16 cellular contexts compared by ENCODE assay signal in genomic region chr7:90717286-90718060, GRCh38.
DNase-seq lines count a peak whose midpoint lies in the region; ATAC-seq and TF ChIP-seq lines count a peak whose summit lies in the region.
"Had no signal": no experiment of that assay in that cellular context is flagged by ENCODE, and none has a peak within 500 bp of the region (broad histone marks: within the 10 kb centered on the region; RNA-seq: fewer than 3 reads in every experiment).

No MANE protein-coding gene starts in this region.

- TF ChIP-seq CTCF in fibroblast of lung (conservative IDR thresholded peaks at IDR 0.05 in 1 of 2, IDR thresholded peaks at IDR 0.05 in 1 of 2; ENCODE audit: low read depth in 1 of 2, low read length in 2 of 2) (no peak), WTC11 (IDR thresholded peaks at IDR 0.05) (no peak)

- no peaks in the 10 kb centered on the region for H3K27me3 Mint-ChIP-seq in WTC11 (ENCODE audit: low read depth)
- H3K27me3 Mint-ChIP-seq: activated T-helper 17 cell treated with anti-CD3 and anti-CD28 coated beads, Interleukin-2, amount 50 U/mL, for 72 hours had no signal

- H3K79me2 ChIP-seq in fibroblast of lung (ENCODE audit: control insufficient read depth, insufficient read depth, low read length): peaks cover 7% of the 10 kb centered on the region

- H3K14ac ChIP-seq in neuronal stem cell (ENCODE audit: low read length): no peak overlapping the region

- H3K27ac ChIP-seq in fibroblast of lung (ENCODE audit: insufficient read depth, low read length) (no peak overlapping the region), neuronal stem cell (replicated peaks; ENCODE audit: low read length) (no peak overlapping the region)
- H3K27ac ChIP-seq: BLaER1 treated with 17β-estradiol and CSF1 and Interleukin-3, amounts not matched to agents 10 nM and 100 nM; esophagus muscularis mucosa; neutrophil had no signal

- no peak overlapping the region for H3K9ac ChIP-seq in fibroblast of lung (ENCODE audit: insufficient read depth, low read length)
- no peak overlapping the region for H3K9ac ChIP-seq in neuronal stem cell (ENCODE audit: low read depth, low read length, poor library complexity)
- H3K9ac ChIP-seq: BLaER1 treated with 17β-estradiol and CSF1 and Interleukin-3, amounts not matched to agents 10 nM and 100 nM had no signal

- H2AFZ ChIP-seq in fibroblast of lung (ENCODE audit: low read length) (no peak overlapping the region), neuronal stem cell (ENCODE audit: low read length) (no peak overlapping the region)

- no peak overlapping the region for H3K27ac Mint-ChIP-seq in WTC11
- H3K27ac Mint-ChIP-seq: activated T-helper 17 cell treated with anti-CD3 and anti-CD28 coated beads, Interleukin-2, amount 50 U/mL, for 72 hours had no signal

- in situ Hi-C loops in Caki2 (cut with HindIII; ENCODE audit: low pct_unique_long_range_greater_than_20kb, low sequenced_read_pairs): no loop called here

- peaks cover 29% of the 10 kb centered on the region for H3K4me1 Mint-ChIP-seq in WTC11
- H3K4me1 Mint-ChIP-seq: activated T-helper 17 cell treated with anti-CD3 and anti-CD28 coated beads, Interleukin-2, amount 50 U/mL, for 72 hours had no signal

- H2AK5ac ChIP-seq in neuronal stem cell (ENCODE audit: low read depth, low read length): no peak overlapping the region

- H3K36me3 ChIP-seq in fibroblast of lung (ENCODE audit: control insufficient read depth, insufficient read depth, low read length): no peaks in the 10 kb centered on the region
- H3K36me3 ChIP-seq in neuronal stem cell (replicated peaks in 1 of 2; ENCODE audit: control insufficient read depth in 2 of 2, insufficient read depth in 2 of 2, low read length in 2 of 2): no peaks in the 10 kb centered on the region
- H3K36me3 ChIP-seq: esophagus muscularis mucosa, neutrophil had no signal

- WGBS in neuronal stem cell (ENCODE audit: extremely low coverage in 2 of 2, insufficient read length in 2 of 2, insufficient replicate concordance in 1 of 2), 2 donors: no CpG with 5 or more reads among the region's 5 CpGs

- H3K23ac ChIP-seq in neuronal stem cell (ENCODE audit: low read depth, low read length, poor library complexity): no peak overlapping the region

- no peak overlapping the region for H3K4ac ChIP-seq in neuronal stem cell (ENCODE audit: low read length)

- no peak overlapping the region for H2BK120ac ChIP-seq in neuronal stem cell (ENCODE audit: low read depth, low read length)

- DNase-seq in Caki2 (ENCODE audit: low read depth): peak; percentile 60
- peak; percentile 18 for DNase-seq in NCI-H2029 treated with DMSO at 0.1 percent for 48 hours (lab: John Stamatoyannopoulos, UW)
- DNase-seq in fibroblast of lung (ENCODE audit: low read depth in 2 of 2): peak; percentile 54 to 69
- peak; percentile 36 for DNase-seq in neuronal stem cell (ENCODE audit: low spot score)
- no peak for DNase-seq in NCI-H82 (lab: John Stamatoyannopoulos, UW)
- no peak for DNase-seq in WTC11 (ENCODE audit: low spot score)
- no peak for DNase-seq in NCI-H524 (lab: John Stamatoyannopoulos, UW)
- DNase-seq in NCI-H187 (lab: John Stamatoyannopoulos, UW): no peak
- DNase-seq: activated CD4-positive, CD25-positive, alpha-beta regulatory T cell treated with anti-CD3 and anti-CD28 coated beads, Interleukin-2, amount 50 U/mL, for 72 hours; caudate nucleus; islet precursor cell; NCI-H1105 treated with DMSO at 0.1 percent for 48 hours had no signal

- no peak overlapping the region for H4K8ac ChIP-seq in neuronal stem cell (ENCODE audit: low read depth, low read length)

- no peak overlapping the region for H3K4me3 ChIP-seq in fibroblast of lung (replicated peaks in 1 of 4; ENCODE audit: control extremely low read depth in 1 of 4, insufficient read depth in 1 of 4, low read depth in 3 of 4, low read length in 4 of 4)
- H3K4me3 ChIP-seq in neuronal stem cell (ENCODE audit: low read length in 2 of 2): no peak overlapping the region
- H3K4me3 ChIP-seq: BLaER1 treated with 17β-estradiol and CSF1 and Interleukin-3, amounts not matched to agents 10 nM and 100 nM; esophagus muscularis mucosa had no signal

- H3K4me1 ChIP-seq in fibroblast of lung (ENCODE audit: control insufficient read depth, extremely low read depth, insufficient read depth, low read length) (peaks cover 10% of the 10 kb centered on the region), neuronal stem cell (ENCODE audit: control insufficient read depth in 2 of 2, insufficient read depth in 1 of 2, low read depth in 1 of 2, low read length in 2 of 2) (peaks cover 10 to 20% of the 10 kb centered on the region in 2 donors)
- H3K4me1 ChIP-seq: BLaER1 treated with 17β-estradiol and CSF1 and Interleukin-3, amounts not matched to agents 10 nM and 100 nM had no signal

- H4K91ac ChIP-seq in neuronal stem cell (ENCODE audit: low read depth, low read length, poor library complexity): no peak overlapping the region

- H3K27me3 ChIP-seq in fibroblast of lung (ENCODE audit: control insufficient read depth, insufficient read depth, low read length): no peaks in the 10 kb centered on the region
- no peaks in the 10 kb centered on the region for H3K27me3 ChIP-seq in neuronal stem cell (ENCODE audit: control insufficient read depth in 3 of 3, insufficient read depth in 3 of 3, low read depth in 1 of 3, low read length in 3 of 3)
- H3K27me3 ChIP-seq: BLaER1 treated with 17β-estradiol and CSF1 and Interleukin-3, amounts not matched to agents 10 nM and 100 nM; esophagus muscularis mucosa; neutrophil had no signal

- no peak overlapping the region for H3K4me3 Mint-ChIP-seq in WTC11
- H3K4me3 Mint-ChIP-seq: activated T-helper 17 cell treated with anti-CD3 and anti-CD28 coated beads, Interleukin-2, amount 50 U/mL, for 72 hours had no signal

- ATAC-seq in WTC11: no peak
- ATAC-seq: activated T-helper 17 cell treated with anti-CD3 and anti-CD28 coated beads, Interleukin-2, amount 50 U/mL, for 72 hours had no signal

- CTCF ChIA-PET in WTC11 (lab: Charles Lee): interaction anchor here (1.2 to 5.3 kb wide), 2 partner anchors 8 to 16 kb away, joined by 3 to 16 read pairs; no protein-coding TSS in a partner anchor

- peaks cover 13% of the 10 kb centered on the region for H3K36me3 Mint-ChIP-seq in WTC11

- no peak overlapping the region for H2BK12ac ChIP-seq in neuronal stem cell (ENCODE audit: low read length)

- H3K79me1 ChIP-seq in neuronal stem cell (ENCODE audit: low read depth, low read length): no peaks in the 10 kb centered on the region

- H4K20me1 ChIP-seq in fibroblast of lung (ENCODE audit: control insufficient read depth, extremely low read depth, insufficient read depth, low read length): no peaks in the 10 kb centered on the region
- H4K20me1 ChIP-seq: BLaER1 treated with 17β-estradiol and CSF1 and Interleukin-3, amounts not matched to agents 10 nM and 100 nM had no signal

- no peaks in the 10 kb centered on the region for H3K9me3 ChIP-seq in fibroblast of lung (ENCODE audit: control insufficient read depth, insufficient read depth, low read depth, low read length)
- H3K9me3 ChIP-seq in neuronal stem cell (replicated peaks in 1 of 2; ENCODE audit: control insufficient read depth in 2 of 2, insufficient read depth in 1 of 2, low read depth in 1 of 2, low read length in 2 of 2): peaks cover 0 to 8% of the 10 kb centered on the region in 2 donors
- H3K9me3 ChIP-seq: esophagus muscularis mucosa, neutrophil had no signal

- H3K9me3 Mint-ChIP-seq in WTC11: peaks cover 13% of the 10 kb centered on the region
- H3K9me3 Mint-ChIP-seq: activated T-helper 17 cell treated with anti-CD3 and anti-CD28 coated beads, Interleukin-2, amount 50 U/mL, for 72 hours had no signal

- peak overlapping the region; percentile 56 for H3K4me2 ChIP-seq in fibroblast of lung (ENCODE audit: extremely low read depth, insufficient read depth, low read length)
- no peak overlapping the region for H3K4me2 ChIP-seq in neuronal stem cell (ENCODE audit: insufficient read depth, low read length, poor library complexity, severe bottlenecking)
- H3K4me2 ChIP-seq: BLaER1 treated with 17β-estradiol and CSF1 and Interleukin-3, amounts not matched to agents 10 nM and 100 nM had no signal

- POLR2A ChIA-PET in WTC11 (lab: Charles Lee): no interaction called here

- H2BK15ac ChIP-seq in neuronal stem cell (ENCODE audit: low read length): no peak overlapping the region

- no peak overlapping the region for H2BK5ac ChIP-seq in neuronal stem cell (ENCODE audit: low read length)

- no peak overlapping the region for H3K18ac ChIP-seq in neuronal stem cell (ENCODE audit: low read length)

TF ChIP-seq in WTC11, 78 proteins besides CTCF, POLR2A, EP300 and RAD21 (continues in another document):
- TF ChIP-seq TEAD4 (CRISPR knock-in tag; IDR thresholded peaks at IDR 0.05) (no peak), ZNF317 (CRISPR knock-in tag; IDR thresholded peaks at IDR 0.05; ENCODE audit: borderline replicate concordance, low read depth) (no peak), ZNF263 (CRISPR knock-in tag; IDR thresholded peaks at IDR 0.05; ENCODE audit: low read depth) (no peak), MAX (CRISPR knock-in tag; IDR thresholded peaks at IDR 0.05) (no peak), ETV6 (CRISPR knock-in tag; IDR thresholded peaks at IDR 0.05) (no peak), ATF2 (CRISPR knock-in tag; IDR thresholded peaks at IDR 0.05; ENCODE audit: borderline replicate concordance, low read depth) (no peak), KAT7 (CRISPR knock-in tag; IDR thresholded peaks at IDR 0.05; ENCODE audit: borderline replicate concordance) (no peak), NR2C2 (CRISPR knock-in tag; IDR thresholded peaks at IDR 0.05) (no peak)

Comparison
In these comparisons a context has a peak if more than half of its experiments do, and no peak if none do; other contexts are left out.
1. DNase-seq: peak in Caki2 (single experiment), NCI-H2029 treated with DMSO at 0.1 percent for 48 hours (single experiment), fibroblast of lung (2 of 2) and neuronal stem cell (single experiment); none in NCI-H82 (single experiment), WTC11 (single experiment), NCI-H524 (0 of 2) and NCI-H187 (0 of 2).